In genomic region chr16:11794447-11794846, GRCh38 we compare ENCODE assay signal across 2 cellular contexts.
TF ChIP-seq lines count a peak whose summit lies in the region.

No MANE protein-coding gene starts in this region.

TF ChIP-seq in IMR-90, 13 proteins besides CTCF, POLR2A, EP300 and RAD21:
- TF ChIP-seq FOS (IDR thresholded peaks at IDR 0.05; ENCODE audit: low read depth, low read length): no peak
- TF ChIP-seq MAZ (IDR thresholded peaks at IDR 0.05; ENCODE audit: borderline replicate concordance, low read depth, low read length): no peak
- TF ChIP-seq SMC3 (IDR thresholded peaks at IDR 0.05; ENCODE audit: low read depth, low read length): no peak

TF ChIP-seq in K562, 482 proteins besides CTCF, POLR2A, EP300 and RAD21:
- TF ChIP-seq ARNT (IDR thresholded peaks at IDR 0.05) (peak in 1 of 2 experiments; percentile 64; a peak in 1 of 4 replicates), TCFL5 (CRISPR knock-in tag; conservative IDR thresholded peaks at IDR 0.05) (no peak)
- TF ChIP-seq, protein P1, sequence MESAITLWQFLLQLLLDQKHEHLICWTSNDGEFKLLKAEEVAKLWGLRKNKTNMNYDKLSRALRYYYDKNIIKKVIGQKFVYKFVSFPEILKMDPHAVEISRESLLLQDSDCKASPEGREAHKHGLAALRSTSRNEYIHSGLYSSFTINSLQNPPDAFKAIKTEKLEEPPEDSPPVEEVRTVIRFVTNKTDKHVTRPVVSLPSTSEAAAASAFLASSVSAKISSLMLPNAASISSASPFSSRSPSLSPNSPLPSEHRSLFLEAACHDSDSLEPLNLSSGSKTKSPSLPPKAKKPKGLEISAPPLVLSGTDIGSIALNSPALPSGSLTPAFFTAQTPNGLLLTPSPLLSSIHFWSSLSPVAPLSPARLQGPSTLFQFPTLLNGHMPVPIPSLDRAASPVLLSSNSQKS (CRISPR knock-in tag; IDR thresholded peaks at IDR 0.05): no peak
TF ChIP-seq in K562: peak in this region for 1.
